ENCODE assay signal across 9 cellular contexts in the genomic region with DNA sequence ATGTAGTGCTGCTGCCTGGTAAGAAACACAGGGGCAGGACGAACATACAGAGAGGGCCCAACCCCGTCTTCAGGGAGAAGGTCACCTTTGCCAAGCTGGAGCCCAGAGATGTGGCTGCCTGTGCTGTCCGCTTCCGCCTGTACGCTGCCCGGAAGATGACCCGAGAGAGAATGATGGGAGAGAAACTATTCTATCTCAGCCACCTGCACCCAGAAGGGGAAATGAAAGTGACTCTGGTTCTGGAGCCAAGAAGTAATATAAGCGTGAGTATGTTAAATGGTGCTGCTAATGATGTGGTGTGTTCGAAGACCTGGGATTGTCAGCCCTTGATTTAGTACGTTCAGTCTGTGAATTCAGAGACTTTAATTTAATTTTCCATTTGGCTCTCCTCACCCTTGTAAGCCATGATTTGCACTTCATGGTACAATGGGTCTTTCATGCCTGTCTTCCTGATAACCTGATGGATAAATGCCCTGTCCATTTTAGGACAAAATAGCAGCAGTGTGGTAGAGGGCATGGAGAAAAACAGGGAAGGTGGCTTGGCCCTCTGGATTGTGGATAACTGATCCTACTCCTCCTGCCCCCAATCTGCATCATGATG.
DNase-seq lines count a peak whose midpoint lies in the region; ATAC-seq and TF ChIP-seq lines count a peak whose summit lies in the region.
"Had no signal": no experiment of that assay in that cellular context is flagged by ENCODE, and none has a peak within 500 bp of the region (broad histone marks: within the 10 kb centered on the region; RNA-seq: fewer than 3 reads in every experiment).

No MANE protein-coding gene starts in this region.

- H3K4me1 Mint-ChIP-seq in memory B cell (peaks cover 55% of the 10 kb centered on the region), immature natural killer cell (peaks cover 69 to 70% of the 10 kb centered on the region in 2 donors)

- H3K4me3 Mint-ChIP-seq in memory B cell (peak overlapping the region; percentile 59), immature natural killer cell (no peak overlapping the region)

- H3K9me3 Mint-ChIP-seq in memory B cell (peaks cover 2% of the 10 kb centered on the region), immature natural killer cell (peaks cover 0 to 9% (median 4%) of the 10 kb centered on the region in 6 donors)

- in situ Hi-C loops in GM18951 (cut with MboI; ENCODE audit: low sequenced_read_pairs, unreplicated experiment): no loop called here

- ATAC-seq in GM21786 (IDR thresholded peaks at IDR 0.05; ENCODE audit: unreplicated experiment) (peak; percentile 92), HG03439 (IDR thresholded peaks at IDR 0.05; ENCODE audit: unreplicated experiment) (peak; percentile 96), memory B cell (ENCODE audit: low read depth) (peak; percentile 86), left ventricle myocardium superior (no peak)

- DNase-seq in memory B cell (ENCODE audit: low spot score in 2 of 2) (peak; percentile 32 to 48), occipital lobe (lab: John Stamatoyannopoulos, UW) (no peak), left ventricle myocardium superior (no peak), immature natural killer cell (no peak)
- no peak for DNase-seq in stimulated activated naive CD4-positive, alpha-beta T cell (lab: John Stamatoyannopoulos, UW)
- DNase-seq: activated CD8-positive, alpha-beta memory T cell treated with anti-CD3 and anti-CD28 coated beads, Interleukin-2, amount 50 U/mL, for 4 hours had no signal

- H3K27me3 Mint-ChIP-seq in memory B cell (no peaks in the 10 kb centered on the region), immature natural killer cell (ENCODE audit: low read depth in 3 of 3) (peaks cover 3 to 10% (median 4%) of the 10 kb centered on the region in 3 donors)

- TF ChIP-seq POLR2A in GM18951 (IDR thresholded peaks at IDR 0.05; ENCODE audit: extremely low read depth, insufficient read depth, insufficient read length): peak; percentile 36

- H3K27ac Mint-ChIP-seq in memory B cell: peak overlapping the region; percentile 90
- H3K27ac Mint-ChIP-seq in immature natural killer cell: peak overlapping the region in 3 of 6 donors; percentile 23 to 51 (median 37)

- H3K36me3 Mint-ChIP-seq in memory B cell (peaks cover 4% of the 10 kb centered on the region), immature natural killer cell (peaks cover 4 to 7% (median 6%) of the 10 kb centered on the region in 3 donors)

- intact Hi-C loops in left ventricle myocardium superior (cut with micrococcal nuclease): no loop called here

Comparison
In these comparisons a context has a peak if more than half of its experiments do, and no peak if none do; other contexts are left out.
1. DNase-seq: peak in memory B cell (2 of 2); none in occipital lobe (single experiment), left ventricle myocardium superior (single experiment), immature natural killer cell (0 of 3) and stimulated activated naive CD4-positive, alpha-beta T cell (0 of 6).